8 cellular contexts compared by ENCODE assay signal in genomic region chr19:36915992-36916830, GRCh38. TPM values are rescaled to one million over a fixed set of nuclear protein-coding genes. Genes with fewer than 3 reads are reported as not detected.
A peak's percentile ranks its signal among the peaks of the same experiment; 100 is the strongest.
DNase-seq lines count a peak whose midpoint lies in the region; ATAC-seq and TF ChIP-seq lines count a peak whose summit lies in the region.

Gene ZNF568 (plus strand): TSS chr19:36916332. CDS start chr19:36922771, 6,439 bp downstream.
Gene ZNF829 (minus strand): TSS chr19:36916291. CDS start chr19:36915167, 1,124 bp downstream.

- in situ Hi-C loops in G401 (cut with HindIII; ENCODE audit: low sequenced_read_pairs) (no loop called here), astrocyte of the spinal cord (cut with HindIII; ENCODE audit: low sequenced_read_pairs) (no loop called here)

- ATAC-seq in aorta (ENCODE audit: low FRiP score) = peak; percentile 96

- peak within 1 kb of the TSS; percentile 45 to 97 for H3K27ac ChIP-seq in aorta (ENCODE audit: low read depth in 1 of 2, low read length in 2 of 2)

- peak within 1 kb of the TSS; percentile 46; the same call in 1 of the 2 replicates for H3K4me3 ChIP-seq in H7 (ENCODE audit: insufficient read depth, low read depth, low read length)
- H3K4me3 ChIP-seq in astrocyte of the spinal cord (ENCODE audit: low read depth, low read length) = peak within 1 kb of the TSS; percentile 71
- H3K4me3 ChIP-seq in aorta (ENCODE audit: low read length in 2 of 2) = peak within 1 kb of the TSS; percentile 77 to 81

- DNase-seq in G401 (ENCODE audit: low spot score) = peak; percentile 91
- peak; percentile 10 for DNase-seq in H7
- peak; percentile 84 for DNase-seq in NCI-H1092 treated with DMSO at 0.1 percent for 48 hours (lab: John Stamatoyannopoulos, UW)
- DNase-seq in T1000 (lab: John Stamatoyannopoulos, UW) = peak; percentile 93
- peak; percentile 88 for DNase-seq in astrocyte of the spinal cord (ENCODE audit: low read depth, low spot score)
- peak; percentile 87 to 89 for DNase-seq in hippocampal formation (lab: John Stamatoyannopoulos, UW)
- peak; percentile 69 for DNase-seq in renal cortical epithelial cell (ENCODE audit: low read depth)
- DNase-seq in aorta = peak; percentile 94 to 97

- H3K27me3 ChIP-seq in H7 (ENCODE audit: control insufficient read depth, insufficient read depth, low read length) (no peaks in the 10 kb centered on the region), aorta (ENCODE audit: control insufficient read depth in 1 of 2, insufficient read depth in 2 of 2, low read length in 1 of 2) (no peaks in the 10 kb centered on the region)

- 1% methylated on average over 57 of the region's 57 CpGs for WGBS in aorta, 2 donors

- no peaks in the 10 kb centered on the region for H3K36me3 ChIP-seq in H7 (replicated peaks; ENCODE audit: control insufficient read depth, insufficient read depth, low read length)
- peaks cover 0 to 7% of the 10 kb centered on the region in 2 donors for H3K36me3 ChIP-seq in aorta (ENCODE audit: control insufficient read depth in 1 of 2, insufficient read depth in 2 of 2, low read length in 1 of 2)

- peak; percentile 70 for TF ChIP-seq CTCF in astrocyte of the spinal cord (IDR thresholded peaks at IDR 0.05; ENCODE audit: low read depth, low read length)

- intact Hi-C loops in aorta (cut with DNase I) = loop anchor here (5.0 kb wide), 3 partner anchors 56 to 306 kb away; partner anchors contain the start of gene ZNF345 (in 1 of the 2)

- no peaks in the 10 kb centered on the region for H3K4me1 ChIP-seq in aorta (ENCODE audit: control insufficient read depth in 1 of 2, insufficient read depth in 2 of 2, low read length in 2 of 2)

- H3K9me3 ChIP-seq in aorta (ENCODE audit: control insufficient read depth, low read length) = no peaks in the 10 kb centered on the region

RNA-seq across cellular contexts. Expression of gene ZNF568, which starts in this region (rescaled TPM):
- total RNA-seq in G401 (2014; rRNA removed; shearing (Covaris generic)) = 0.12 and 0.14 TPM in 2 replicates
- total RNA-seq in H7 (2014; rRNA removed; shearing (Covaris generic)) = 0.24 and 0.70 TPM in 2 replicates
- total RNA-seq in renal cortical epithelial cell = 4.2 and 14.4 TPM in 2 replicates
- 10 to 100 TPM; 14.0 to 15.8 TPM for total RNA-seq in aorta
- 1 to 10 TPM; 6.4 to 7.8 TPM for polyA plus RNA-seq in aorta

RNA-seq across cellular contexts. Expression of gene ZNF829, which starts in this region (rescaled TPM):
- not detected in 2 replicates for total RNA-seq in G401 (2014; rRNA removed; shearing (Covaris generic))
- total RNA-seq in H7 (2014; rRNA removed; shearing (Covaris generic)) = not detected in 2 replicates
- total RNA-seq in renal cortical epithelial cell (3.8 and 4.0 TPM in 2 replicates), aorta (1 to 10 TPM; 3.1 to 3.5 TPM)
- polyA plus RNA-seq in aorta = 1 to 10 TPM in 1 of 2 donors, under 1 TPM in 1; 0.75 to 2.6 TPM

Comparison
In these comparisons a context has a peak if more than half of its experiments do, and no peak if none do; other contexts are left out.
1. Peak in every context shown above with its lines: DNase-seq, ATAC-seq, H3K4me3 ChIP-seq and H3K27ac ChIP-seq.
2. Peak in DNase-seq in G401; RNA of the genes that start here not detected or under 1 TPM.
3. Peak in DNase-seq and H3K4me3 ChIP-seq in H7; RNA of the genes that start here not detected or under 1 TPM.
4. DNase-seq: peak in every context shown above with its lines; median percentile 96 in aorta; 93 in T1000; 91 in G401; 88 in astrocyte of the spinal cord; 88 in hippocampal formation; 84 in NCI-H1092 treated with DMSO at 0.1 percent for 48 hours; 69 in renal cortical epithelial cell; 10 in H7.